ENCODE assay signal across 29 cellular contexts in the genomic region with DNA sequence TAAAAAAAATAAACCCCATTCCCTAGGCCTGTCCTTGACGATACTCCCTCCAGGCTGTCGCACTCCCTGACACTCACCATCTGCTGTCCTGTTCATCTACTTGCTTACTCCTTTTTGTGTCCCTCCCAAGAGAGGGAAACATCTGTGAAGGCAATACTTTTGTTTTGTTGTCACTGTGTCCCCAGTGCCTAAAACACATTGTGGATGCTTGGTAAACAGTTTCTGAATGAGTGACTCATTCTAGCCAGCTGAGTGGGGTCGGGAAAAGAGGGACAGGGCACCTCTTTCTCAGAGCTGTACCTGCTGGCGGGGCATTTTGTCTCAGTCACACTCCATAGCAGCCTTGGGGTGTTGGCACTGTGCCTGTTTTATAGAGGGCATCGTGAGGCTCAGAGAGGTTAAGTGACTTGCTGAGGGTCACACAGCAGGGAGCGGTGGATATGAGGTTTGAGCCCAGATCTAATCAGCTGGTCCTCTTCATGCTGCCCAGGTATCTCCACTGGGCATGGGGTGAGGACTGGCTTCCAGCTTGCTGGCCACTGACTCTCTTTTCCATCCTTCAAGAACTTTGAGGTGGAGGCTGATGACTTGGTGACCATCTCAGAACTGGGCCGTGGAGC. TPM values are rescaled to one million over a fixed set of nuclear protein-coding genes. Genes with fewer than 3 reads are reported as not detected.
DNase-seq lines count a peak whose midpoint lies in the region; ATAC-seq, FAIRE-seq and TF ChIP-seq lines count a peak whose summit lies in the region.
"Had no signal": no experiment of that assay in that cellular context is flagged by ENCODE, and none has a peak within 500 bp of the region (broad histone marks: within the 10 kb centered on the region; RNA-seq: fewer than 3 reads in every experiment).

No MANE protein-coding gene starts in this region.

- no peak for TF ChIP-seq EP300 in H1 (IDR thresholded peaks at IDR 0.05; ENCODE audit: borderline replicate concordance in 1 of 2, low read depth in 2 of 2, low read length in 2 of 2)

- H4K8ac ChIP-seq in H1 (ENCODE audit: extremely low read depth, insufficient read depth, low read length) = no peak overlapping the region

- no peaks in the 10 kb centered on the region for H3K79me2 ChIP-seq in H1 (ENCODE audit: control insufficient read depth in 1 of 2, insufficient read depth in 2 of 2, low read length in 2 of 2)

- no peak overlapping the region for H3K14ac ChIP-seq in H1 (ENCODE audit: insufficient read length)

- ATAC-seq in GM21447 (IDR thresholded peaks at IDR 0.05; ENCODE audit: unreplicated experiment) (no peak), GM21367 (IDR thresholded peaks at IDR 0.05; ENCODE audit: unreplicated experiment) (no peak)
- ATAC-seq: activated T-helper 17 cell treated with anti-CD3 and anti-CD28 coated beads, Interleukin-2, amount 50 U/mL, for 72 hours; GM12878; PC-3; stimulated activated naive CD8-positive, alpha-beta T cell treated with anti-CD3 and anti-CD28 coated beads, Interleukin-15, amount 100 ng/mL, for 72 hours had no signal

- H3K36me3 ChIP-seq in H1 (ENCODE audit: control insufficient read depth in 2 of 4, insufficient read depth in 4 of 4, low read length in 3 of 4) = peaks cover 0 to 5% (median 0%) of the 10 kb centered on the region in 4 experiments; a peak in 3 of 8 replicates
- H3K36me3 ChIP-seq: BE2C, neural progenitor cell had no signal

- no peaks in the 10 kb centered on the region for H3K4me1 ChIP-seq in H1 (replicated peaks in 1 of 4; ENCODE audit: control insufficient read depth in 3 of 4, insufficient read depth in 4 of 4, low read length in 3 of 4)
- H3K4me1 ChIP-seq: neural progenitor cell had no signal

- H3K27ac ChIP-seq in H1 (ENCODE audit: low read depth, low read length) = no peak overlapping the region
- H3K27ac ChIP-seq: neural progenitor cell, tibial nerve had no signal

- no peak overlapping the region for H2BK15ac ChIP-seq in H1 (ENCODE audit: low read length)

- no peak overlapping the region for H3K4me3 ChIP-seq in H1 (ENCODE audit: extremely low read depth in 1 of 4, insufficient read depth in 2 of 4, low read depth in 3 of 4, low read length in 4 of 4)
- H3K4me3 ChIP-seq: GM12878, neural progenitor cell, tibial nerve had no signal

- H2BK20ac ChIP-seq in H1 (ENCODE audit: low read length) = no peak overlapping the region

- POLR2A ChIA-PET in H1 (lab: Charles Lee; ENCODE audit: partially characterized antibody) = interaction anchor here (1.6 kb wide), 1 partner anchor 14 kb away, joined by 4 read pairs; no protein-coding TSS in a partner anchor

- H2BK12ac ChIP-seq in H1 (ENCODE audit: low read depth, low read length) = no peak overlapping the region

- H3K9me3 ChIP-seq in H1 (ENCODE audit: insufficient read depth in 2 of 2, low read depth in 1 of 2, low read length in 1 of 2) = peaks cover 30 to 82% of the 10 kb centered on the region in 2 experiments
- H3K9me3 ChIP-seq: BE2C, tibial nerve had no signal

- peak; percentile 30 for DNase-seq in NCI-H82 (lab: John Stamatoyannopoulos, UW)
- no peak for DNase-seq in NCI-H82 treated with DMSO at 0.1 percent for 48 hours (lab: John Stamatoyannopoulos, UW; ENCODE audit: unreplicated experiment)
- DNase-seq in NCI-H2171 (lab: John Stamatoyannopoulos, UW) = peak; percentile 88
- no peak for DNase-seq in H1 (ENCODE audit: low read depth in 1 of 2, low spot score in 2 of 2)
- no peak for DNase-seq in mucosa of gallbladder (ENCODE audit: low spot score)
- DNase-seq in activated naive CD4-positive, alpha-beta T cell treated with anti-CD3 and anti-CD28 coated beads, Interleukin-2, amount 50 U/mL, for 16 hours = no peak
- DNase-seq: activated CD4-positive, alpha-beta memory T cell treated with anti-CD3 and anti-CD28 coated beads for 36 hours; activated CD4-positive, CD25-positive, alpha-beta regulatory T cell; activated CD8-positive, alpha-beta memory T cell treated with anti-CD3 and anti-CD28 coated beads, Interleukin-2, amount 50 U/mL, for 48 hours; activated naive CD8-positive, alpha-beta T cell treated with anti-CD3 and anti-CD28 coated beads, Interleukin-2, amount 10 ng/mL, durations not matched to agents 7 days and 5 days; BE2C; central memory CD4-positive, alpha-beta T cell; COR-L47; Karpas-422; mammary epithelial cell; NCI-H1092; NCI-H2029; NCI-H226; PC-3; SIG-M5; stimulated activated naive CD8-positive, alpha-beta T cell treated with anti-CD3 and anti-CD28 coated beads, Interleukin-15, amount 100 ng/mL, for 72 hours had no signal

- H3K27me3 ChIP-seq in H1 (replicated peaks in 1 of 4; ENCODE audit: control insufficient read depth in 3 of 4, extremely low read depth in 1 of 4, insufficient read depth in 3 of 4, low read length in 3 of 4) = no peaks in the 10 kb centered on the region
- H3K27me3 ChIP-seq: BE2C, neural progenitor cell, tibial nerve had no signal

- no peak for TF ChIP-seq POLR2A in H1 (IDR thresholded peaks at IDR 0.05; ENCODE audit: control extremely low read depth in 1 of 2, low read depth in 2 of 2, low read length in 2 of 2)

- H4K20me1 ChIP-seq in H1 (replicated peaks in 1 of 2; ENCODE audit: control insufficient read depth in 1 of 2, insufficient read depth in 2 of 2, low read length in 2 of 2) = peaks cover 0 to 6% of the 10 kb centered on the region in 2 experiments

- H2BK5ac ChIP-seq in H1 (ENCODE audit: low read depth, low read length) = no peak overlapping the region

- H3K23ac ChIP-seq in H1 (ENCODE audit: insufficient read length) = no peak overlapping the region

- H2AK5ac ChIP-seq in H1 (ENCODE audit: low read depth, low read length) = no peak overlapping the region

- no peak overlapping the region for H3K9ac ChIP-seq in H1 (replicated peaks in 1 of 4; ENCODE audit: extremely low read depth in 1 of 4, low read depth in 3 of 4, low read length in 3 of 4)
- H3K9ac ChIP-seq: neural progenitor cell had no signal

- H3K56ac ChIP-seq in H1 (replicated peaks; ENCODE audit: insufficient read length, low read depth, low read length) = no peak overlapping the region

- no peak overlapping the region for H2AFZ ChIP-seq in H1 (ENCODE audit: low read length)
- H2AFZ ChIP-seq: neural progenitor cell had no signal

- H3K18ac ChIP-seq in H1 (ENCODE audit: extremely low read depth, low read length) = no peak overlapping the region

- peak; percentile 52 for FAIRE-seq in H1 (lab: Jason Lieb, UNC)
- FAIRE-seq: A204.1, astrocyte, GM12878 had no signal

- TF ChIP-seq RAD21 in H1 (IDR thresholded peaks at IDR 0.05 in 1 of 2, conservative IDR thresholded peaks at IDR 0.05 in 1 of 2; ENCODE audit: low read depth in 2 of 2, low read length in 2 of 2) = no peak

- H3K23me2 ChIP-seq in H1 (ENCODE audit: low read depth, low read length) = no peaks in the 10 kb centered on the region

- H4K91ac ChIP-seq in H1 (replicated peaks; ENCODE audit: insufficient read length, low read length) = no peak overlapping the region

- H2BK120ac ChIP-seq in H1 (replicated peaks; ENCODE audit: low read depth, low read length) = no peak overlapping the region

- CTCF ChIA-PET in H1 (lab: Charles Lee; ENCODE audit: partially characterized antibody) = interaction anchor here (1.7 kb wide), 1 partner anchor 20 kb away, joined by 4 read pairs; no protein-coding TSS in a partner anchor

- no peak for TF ChIP-seq CTCF in H1 (IDR thresholded peaks at IDR 0.05; ENCODE audit: control extremely low read depth in 1 of 3, insufficient read depth in 1 of 3, low read depth in 1 of 3, low read length in 3 of 3)

- no peak overlapping the region for H3K4ac ChIP-seq in H1 (replicated peaks; ENCODE audit: insufficient read length, low read depth, low read length)

- peaks cover 3% of the 10 kb centered on the region; the same call in 1 of the 2 replicates for H3K79me1 ChIP-seq in H1 (ENCODE audit: low read depth, low read length)

- no peak overlapping the region for H4K5ac ChIP-seq in H1 (ENCODE audit: insufficient read length, low read depth, low read length)

- no peak overlapping the region for H3K4me2 ChIP-seq in H1 (ENCODE audit: insufficient read depth in 1 of 2, low read depth in 2 of 2, low read length in 2 of 2)
- H3K4me2 ChIP-seq: neural progenitor cell had no signal

- WGBS in H1 (ENCODE audit: extremely low coverage in 1 of 2, insufficient coverage in 1 of 2, insufficient read length in 1 of 2, insufficient replicate concordance in 2 of 2, low coverage in 1 of 2, low lambda C conversion rate in 2 of 2, missing lambda C conversion rate in 1 of 2), 2 experiments = 61% methylated on average over 7 of the region's 7 CpGs; no CpG with 5 or more reads in 1 of the 2 experiments

TF ChIP-seq in H1, 55 proteins besides CTCF, POLR2A, EP300 and RAD21:
- no peak for TF ChIP-seq KDM4A (IDR thresholded peaks at IDR 0.05; ENCODE audit: low read depth, low read length, severe bottlenecking)
- no peak for TF ChIP-seq TAF7 (optimal IDR thresholded peaks at IDR 0.05; ENCODE audit: borderline replicate concordance, low read depth, low read length)
- no peak for TF ChIP-seq SAP30 (IDR thresholded peaks at IDR 0.05; ENCODE audit: insufficient read depth, insufficient replicate concordance, low read length)
- no peak for TF ChIP-seq RFX5 (IDR thresholded peaks at IDR 0.05; ENCODE audit: borderline replicate concordance, low read depth, low read length)
- no peak for TF ChIP-seq CEBPB (IDR thresholded peaks at IDR 0.05; ENCODE audit: low read depth, low read length)
TF ChIP-seq in H1: peak in this region for 0.

RNA-seq across cellular contexts. Expression of a gene that starts 15.6 kb away (rescaled TPM):
- total RNA-seq in H1 (2021; fragmentation: NEBNext Ultra II Directional; extraction: Animal tissue kit (Norgen Biotek cat#: 25700)) = 32.4 and 33.5 TPM in 2 replicates
- 16.9 and 24.3 TPM in 2 replicates for polyA plus RNA-seq in H1 (2011; rRNA removed)
- 15.7 TPM for polyA plus RNA-seq in H1 (2011; cell fraction: cytosol; rRNA removed)
- 17.8 TPM for polyA plus RNA-seq in H1 (2011; cell fraction: nucleus; rRNA removed)
- polyA plus RNA-seq in H1 (2012, experiment 1 of 2) = 17.6 to 31.6 TPM (median 28.7 TPM) in 4 replicates
- polyA plus RNA-seq in H1 (2012, experiment 2 of 2) = 29.4 TPM
- polyA plus RNA-seq in H1 (2013, experiment 1 of 2) = 19.3 TPM
- 20.9 TPM for polyA plus RNA-seq in H1 (2013, experiment 2 of 2)
- polyA minus RNA-seq in H1 (2011; rRNA and poly(A)+ RNA removed) = 8.4 and 10.1 TPM in 2 replicates
- 8.6 TPM for polyA minus RNA-seq in H1 (2011; cell fraction: cytosol; rRNA and poly(A)+ RNA removed)
- 13.8 TPM for polyA minus RNA-seq in H1 (2011; cell fraction: nucleus; rRNA and poly(A)+ RNA removed)
- total RNA-seq in mucosa of gallbladder = 74.0 TPM

RNA-seq across cellular contexts. Expression of a gene that starts 46.9 kb away (rescaled TPM):
- 7.5 and 8.4 TPM in 2 replicates for total RNA-seq in H1 (2021; fragmentation: NEBNext Ultra II Directional; extraction: Animal tissue kit (Norgen Biotek cat#: 25700))
- polyA plus RNA-seq in H1 (2011; rRNA removed) = 5.4 and 8.8 TPM in 2 replicates
- polyA plus RNA-seq in H1 (2011; cell fraction: cytosol; rRNA removed) = 6.3 TPM
- polyA plus RNA-seq in H1 (2011; cell fraction: nucleus; rRNA removed) = 7.7 TPM
- 5.8 to 7.2 TPM (median 5.9 TPM) in 4 replicates for polyA plus RNA-seq in H1 (2012, experiment 1 of 2)
- 5.1 TPM for polyA plus RNA-seq in H1 (2012, experiment 2 of 2)
- 4.8 TPM for polyA plus RNA-seq in H1 (2013, experiment 1 of 2)
- 4.8 TPM for polyA plus RNA-seq in H1 (2013, experiment 2 of 2)
- 4.7 and 6.3 TPM in 2 replicates for polyA minus RNA-seq in H1 (2011; rRNA and poly(A)+ RNA removed)
- polyA minus RNA-seq in H1 (2011; cell fraction: cytosol; rRNA and poly(A)+ RNA removed) = 5.9 TPM
- 5.7 TPM for polyA minus RNA-seq in H1 (2011; cell fraction: nucleus; rRNA and poly(A)+ RNA removed)
- 20.6 TPM for total RNA-seq in mucosa of gallbladder

Comparison
In these comparisons a context has a peak if more than half of its experiments do, and no peak if none do; other contexts are left out.
1. DNase-seq: peak in NCI-H82 (single experiment) and NCI-H2171 (single experiment); none in NCI-H82 treated with DMSO at 0.1 percent for 48 hours (single experiment), H1 (0 of 2), mucosa of gallbladder (single experiment) and activated naive CD4-positive, alpha-beta T cell treated with anti-CD3 and anti-CD28 coated beads, Interleukin-2, amount 50 U/mL, for 16 hours (single experiment).